ENCODE assay signal across 1 cellular context in the genomic region with DNA sequence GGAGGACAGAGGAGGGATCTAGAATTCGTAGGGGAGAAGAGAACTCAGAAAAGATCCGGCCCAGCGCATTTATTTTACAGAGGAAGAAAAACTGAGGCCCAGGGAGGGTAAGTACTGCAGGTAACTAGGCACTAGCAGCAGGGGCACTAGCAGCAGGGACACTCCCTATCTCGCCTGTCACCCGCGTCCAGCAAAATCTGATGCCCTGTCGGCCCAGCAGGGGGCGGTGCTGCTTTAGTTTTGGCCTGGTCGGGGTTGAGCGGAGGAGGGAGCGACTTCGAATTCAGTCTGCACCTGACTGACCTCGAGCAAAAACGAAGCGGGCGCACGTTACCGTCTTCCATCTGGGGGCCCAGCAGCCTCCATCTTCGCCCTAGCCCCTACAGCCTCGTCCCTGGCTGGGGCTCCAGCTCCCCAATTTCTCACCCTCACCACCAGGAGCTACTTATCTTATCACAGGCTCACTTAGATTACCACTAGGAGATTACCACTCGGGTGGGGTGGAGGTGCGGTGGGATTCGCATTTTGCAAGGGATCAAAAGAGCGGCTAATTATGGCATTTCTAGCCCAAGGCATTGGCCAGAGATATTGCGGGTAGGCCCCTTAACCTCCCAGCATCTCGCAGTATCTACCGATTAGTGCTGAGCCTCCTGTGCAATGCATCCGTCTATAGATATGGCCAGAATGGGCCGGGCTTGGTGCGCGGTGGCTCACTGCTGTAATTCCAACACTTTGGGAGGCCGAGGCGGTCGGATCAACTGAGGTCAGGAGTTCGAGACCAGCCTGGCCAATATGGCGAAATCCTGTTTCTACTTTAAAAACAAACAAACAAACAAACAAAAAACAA.
A peak's percentile ranks its signal among the peaks of the same experiment; 100 is the strongest.
TF ChIP-seq lines count a peak whose summit lies in the region.

No MANE protein-coding gene starts in this region.

TF ChIP-seq in HepG2, 621 proteins besides CTCF, POLR2A, EP300 and RAD21 (continued from another document and continues in another):
- TF ChIP-seq ZNF143 (CRISPR knock-in tag; IDR thresholded peaks at IDR 0.05) (peak; percentile 38; the same call in 1 of the 2 replicates), PATZ1 (CRISPR knock-in tag; IDR thresholded peaks at IDR 0.05) (0 out of 2 replicates have a peak, but pooled peaks have one; percentile 26), ZFP37 (CRISPR knock-in tag; IDR thresholded peaks at IDR 0.05; ENCODE audit: borderline replicate concordance) (no peak), PAX8 (CRISPR knock-in tag; IDR thresholded peaks at IDR 0.05; ENCODE audit: borderline replicate concordance) (no peak), SP5 (CRISPR knock-in tag; IDR thresholded peaks at IDR 0.05; ENCODE audit: borderline replicate concordance, low read depth) (0 out of 2 replicates have a peak, but pooled peaks have one; percentile 23), HMG20A (CRISPR knock-in tag; IDR thresholded peaks at IDR 0.05; ENCODE audit: borderline replicate concordance) (0 out of 2 replicates have a peak, but pooled peaks have one; percentile 11), ZNF709 (CRISPR knock-in tag; IDR thresholded peaks at IDR 0.05) (peak; percentile 71; the same call in 1 of the 2 replicates), CREB3 (CRISPR knock-in tag; IDR thresholded peaks at IDR 0.05) (no peak), LCORL (IDR thresholded peaks at IDR 0.05) (no peak), LCORL (CRISPR knock-in tag; IDR thresholded peaks at IDR 0.05) (peak; percentile 65; the same call in 1 of the 2 replicates), RXRB (CRISPR knock-in tag; IDR thresholded peaks at IDR 0.05; ENCODE audit: borderline replicate concordance) (peak; percentile 77; the same call in 1 of the 2 replicates), ZNF567 (CRISPR knock-in tag; IDR thresholded peaks at IDR 0.05; ENCODE audit: borderline replicate concordance) (no peak), ZSCAN21 (CRISPR knock-in tag; IDR thresholded peaks at IDR 0.05; ENCODE audit: borderline replicate concordance) (no peak), ARNT (IDR thresholded peaks at IDR 0.05) (no peak), DNMT1 (CRISPR knock-in tag; IDR thresholded peaks at IDR 0.05) (no peak), SP140L (CRISPR knock-in tag; IDR thresholded peaks at IDR 0.05; ENCODE audit: borderline replicate concordance) (0 out of 2 replicates have a peak, but pooled peaks have one; percentile 51), ZNF775 (CRISPR knock-in tag; IDR thresholded peaks at IDR 0.05; ENCODE audit: borderline replicate concordance) (no peak), ZNF552 (CRISPR knock-in tag; IDR thresholded peaks at IDR 0.05; ENCODE audit: borderline replicate concordance) (0 out of 2 replicates have a peak, but pooled peaks have one; percentile 53), NFE2L2 (IDR thresholded peaks at IDR 0.05; ENCODE audit: low read length) (no peak), SOX13 (IDR thresholded peaks at IDR 0.05) (no peak), SOX13 (CRISPR knock-in tag; conservative IDR thresholded peaks at IDR 0.05 in 1 of 2, IDR thresholded peaks at IDR 0.05 in 1 of 2) (no peak; a peak in 1 of 4 replicates), KLF15 (CRISPR knock-in tag; IDR thresholded peaks at IDR 0.05; ENCODE audit: borderline replicate concordance) (0 out of 2 replicates have a peak, but pooled peaks have one; percentile 41), ZBTB42 (CRISPR knock-in tag; IDR thresholded peaks at IDR 0.05) (0 out of 2 replicates have a peak, but pooled peaks have one; percentile 60), ZMAT3 (CRISPR knock-in tag; conservative IDR thresholded peaks at IDR 0.05) (no peak), ZNF558 (CRISPR knock-in tag; IDR thresholded peaks at IDR 0.05; ENCODE audit: borderline replicate concordance) (no peak), ZNF44 (CRISPR knock-in tag; IDR thresholded peaks at IDR 0.05) (peak; percentile 88; the same call in 1 of the 2 replicates), BRCA1 (CRISPR knock-in tag; IDR thresholded peaks at IDR 0.05) (0 out of 2 replicates have a peak, but pooled peaks have one; percentile 36), NFYB (CRISPR knock-in tag; IDR thresholded peaks at IDR 0.05) (no peak; the same call in 1 of the 2 replicates), ZNF12 (CRISPR knock-in tag; IDR thresholded peaks at IDR 0.05) (peak; percentile 61; the same call in 1 of the 2 replicates), HINFP (CRISPR knock-in tag; IDR thresholded peaks at IDR 0.05; ENCODE audit: low read depth) (peak; percentile 29; the same call in 1 of the 2 replicates), ZNF530 (CRISPR knock-in tag; IDR thresholded peaks at IDR 0.05; ENCODE audit: low read depth) (no peak), PAXIP1 (CRISPR knock-in tag; conservative IDR thresholded peaks at IDR 0.05) (0 out of 2 replicates have a peak, but pooled peaks have one; percentile 13), ZNF7 (CRISPR knock-in tag; IDR thresholded peaks at IDR 0.05) (no peak), SMARCE1 (IDR thresholded peaks at IDR 0.05; ENCODE audit: borderline replicate concordance) (no peak), ZNF292 (CRISPR knock-in tag; IDR thresholded peaks at IDR 0.05; ENCODE audit: borderline replicate concordance, low read depth) (no peak), ZNF33B (CRISPR knock-in tag; IDR thresholded peaks at IDR 0.05) (peak; percentile 73; the same call in 1 of the 2 replicates), KAT7 (CRISPR knock-in tag; IDR thresholded peaks at IDR 0.05; ENCODE audit: borderline replicate concordance) (peak; percentile 32; the same call in 1 of the 2 replicates), ZBTB21 (CRISPR knock-in tag; IDR thresholded peaks at IDR 0.05) (no peak), ZEB1 (IDR thresholded peaks at IDR 0.05; ENCODE audit: insufficient replicate concordance, low read depth) (peak; percentile 79), ATF1 (CRISPR knock-in tag; IDR thresholded peaks at IDR 0.05) (no peak)
- TF ChIP-seq, protein P1, sequence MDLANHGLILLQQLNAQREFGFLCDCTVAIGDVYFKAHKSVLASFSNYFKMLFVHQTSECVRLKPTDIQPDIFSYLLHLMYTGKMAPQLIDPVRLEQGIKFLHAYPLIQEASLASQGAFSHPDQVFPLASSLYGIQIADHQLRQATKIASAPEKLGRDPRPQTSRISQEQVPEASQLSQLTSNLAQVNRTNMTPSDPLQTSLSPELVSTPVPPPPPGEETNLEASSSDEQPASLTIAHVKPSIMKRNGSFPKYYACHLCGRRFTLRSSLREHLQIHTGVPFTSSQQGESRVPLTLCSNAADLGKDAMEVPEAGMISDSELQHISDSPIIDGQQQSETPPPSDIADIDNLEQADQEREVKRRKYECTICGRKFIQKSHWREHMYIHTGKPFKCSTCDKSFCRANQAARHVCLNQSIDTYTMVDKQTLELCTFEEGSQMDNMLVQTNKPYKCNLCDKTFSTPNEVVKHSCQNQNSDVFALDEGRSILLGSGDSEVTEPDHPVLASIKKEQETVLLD (CRISPR knock-in tag; IDR thresholded peaks at IDR 0.05; ENCODE audit: low read depth) = no peak
- TF ChIP-seq, protein P2, sequence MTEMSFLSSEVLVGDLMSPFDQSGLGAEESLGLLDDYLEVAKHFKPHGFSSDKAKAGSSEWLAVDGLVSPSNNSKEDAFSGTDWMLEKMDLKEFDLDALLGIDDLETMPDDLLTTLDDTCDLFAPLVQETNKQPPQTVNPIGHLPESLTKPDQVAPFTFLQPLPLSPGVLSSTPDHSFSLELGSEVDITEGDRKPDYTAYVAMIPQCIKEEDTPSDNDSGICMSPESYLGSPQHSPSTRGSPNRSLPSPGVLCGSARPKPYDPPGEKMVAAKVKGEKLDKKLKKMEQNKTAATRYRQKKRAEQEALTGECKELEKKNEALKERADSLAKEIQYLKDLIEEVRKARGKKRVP (CRISPR knock-in tag; IDR thresholded peaks at IDR 0.05) = no peak; a peak in 1 of 4 replicates
- TF ChIP-seq, protein P3, sequence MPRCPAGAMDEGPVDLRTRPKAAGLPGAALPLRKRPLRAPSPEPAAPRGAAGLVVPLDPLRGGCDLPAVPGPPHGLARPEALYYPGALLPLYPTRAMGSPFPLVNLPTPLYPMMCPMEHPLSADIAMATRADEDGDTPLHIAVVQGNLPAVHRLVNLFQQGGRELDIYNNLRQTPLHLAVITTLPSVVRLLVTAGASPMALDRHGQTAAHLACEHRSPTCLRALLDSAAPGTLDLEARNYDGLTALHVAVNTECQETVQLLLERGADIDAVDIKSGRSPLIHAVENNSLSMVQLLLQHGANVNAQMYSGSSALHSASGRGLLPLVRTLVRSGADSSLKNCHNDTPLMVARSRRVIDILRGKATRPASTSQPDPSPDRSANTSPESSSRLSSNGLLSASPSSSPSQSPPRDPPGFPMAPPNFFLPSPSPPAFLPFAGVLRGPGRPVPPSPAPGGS (CRISPR knock-in tag; IDR thresholded peaks at IDR 0.05) = no peak
- TF ChIP-seq, protein P4, sequence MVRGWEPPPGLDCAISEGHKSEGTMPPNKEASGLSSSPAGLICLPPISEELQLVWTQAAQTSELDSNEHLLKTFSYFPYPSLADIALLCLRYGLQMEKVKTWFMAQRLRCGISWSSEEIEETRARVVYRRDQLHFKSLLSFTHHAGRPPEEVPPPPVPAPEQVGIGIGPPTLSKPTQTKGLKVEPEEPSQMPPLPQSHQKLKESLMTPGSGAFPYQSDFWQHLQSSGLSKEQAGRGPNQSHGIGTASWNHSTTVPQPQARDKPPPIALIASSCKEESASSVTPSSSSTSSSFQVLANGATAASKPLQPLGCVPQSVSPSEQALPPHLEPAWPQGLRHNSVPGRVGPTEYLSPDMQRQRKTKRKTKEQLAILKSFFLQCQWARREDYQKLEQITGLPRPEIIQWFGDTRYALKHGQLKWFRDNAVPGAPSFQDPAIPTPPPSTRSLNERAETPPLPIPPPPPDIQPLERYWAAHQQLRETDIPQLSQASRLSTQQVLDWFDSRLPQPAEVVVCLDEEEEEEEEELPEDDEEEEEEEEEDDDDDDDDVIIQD (CRISPR knock-in tag; IDR thresholded peaks at IDR 0.05; ENCODE audit: low read depth) = peak; percentile 18; the same call in 1 of the 2 replicates
- TF ChIP-seq, protein P5, sequence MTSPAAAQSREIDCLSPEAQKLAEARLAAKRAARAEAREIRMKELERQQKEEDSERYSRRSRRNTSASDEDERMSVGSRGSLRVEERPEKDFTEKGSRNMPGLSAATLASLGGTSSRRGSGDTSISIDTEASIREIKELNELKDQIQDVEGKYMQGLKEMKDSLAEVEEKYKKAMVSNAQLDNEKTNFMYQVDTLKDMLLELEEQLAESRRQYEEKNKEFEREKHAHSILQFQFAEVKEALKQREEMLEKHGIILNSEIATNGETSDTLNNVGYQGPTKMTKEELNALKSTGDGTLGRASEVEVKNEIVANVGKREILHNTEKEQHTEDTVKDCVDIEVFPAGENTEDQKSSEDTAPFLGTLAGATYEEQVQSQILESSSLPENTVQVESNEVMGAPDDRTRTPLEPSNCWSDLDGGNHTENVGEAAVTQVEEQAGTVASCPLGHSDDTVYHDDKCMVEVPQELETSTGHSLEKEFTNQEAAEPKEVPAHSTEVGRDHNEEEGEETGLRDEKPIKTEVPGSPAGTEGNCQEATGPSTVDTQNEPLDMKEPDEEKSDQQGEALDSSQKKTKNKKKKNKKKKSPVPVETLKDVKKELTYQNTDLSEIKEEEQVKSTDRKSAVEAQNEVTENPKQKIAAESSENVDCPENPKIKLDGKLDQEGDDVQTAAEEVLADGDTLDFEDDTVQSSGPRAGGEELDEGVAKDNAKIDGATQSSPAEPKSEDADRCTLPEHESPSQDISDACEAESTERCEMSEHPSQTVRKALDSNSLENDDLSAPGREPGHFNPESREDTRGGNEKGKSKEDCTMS (CRISPR knock-in tag; conservative IDR thresholded peaks at IDR 0.05) = no peak
